ENCODE assay signal across 9 cellular contexts in genomic region chr19:2888739-2889224, GRCh38. TPM values are rescaled to one million over a fixed set of nuclear protein-coding genes. Genes with fewer than 3 reads are reported as not detected.
DNase-seq lines count a peak whose midpoint lies in the region; ATAC-seq and TF ChIP-seq lines count a peak whose summit lies in the region.
"Had no signal": no experiment of that assay in that cellular context is flagged by ENCODE, and none has a peak within 500 bp of the region (broad histone marks: within the 10 kb centered on the region; RNA-seq: fewer than 3 reads in every experiment).

No MANE protein-coding gene starts in this region.

- H3K4me1 ChIP-seq in thymus (ENCODE audit: control insufficient read depth, insufficient read depth, low read length): no peaks in the 10 kb centered on the region

- POLR2A ChIA-PET in HEK293T (lab: Yijun Ruan, JAX): no interaction called here

- H3K4me3 ChIP-seq in thymus (ENCODE audit: low read length): peak overlapping the region; percentile 37
- H3K4me3 ChIP-seq: cardiac muscle cell had no signal

- no peaks in the 10 kb centered on the region for H3K36me3 Mint-ChIP-seq in activated CD8-positive, alpha-beta memory T cell treated with anti-CD3 and anti-CD28 coated beads, Interleukin-2, amount 10 ng/mL, durations not matched to agents 7 days and 5 days

- CTCF ChIA-PET in activated CD8-positive, alpha-beta memory T cell treated with anti-CD3 and anti-CD28 coated beads, Interleukin-2, amount 10 ng/mL, durations not matched to agents 7 days and 5 days (lab: Charles Lee): interaction anchor here (1.0 to 2.8 kb wide), 4 partner anchors 10 to 171 kb away, joined by 3 to 22 read pairs (median 8); partner anchors contain the start of gene ZNF57
- CTCF ChIA-PET in HEK293T (lab: Yijun Ruan, JAX): no interaction called here

- intact Hi-C loops in left colon (cut with DNase I, micrococcal nuclease): loop anchor here in 1 of 2 donors (10.0 kb wide), 1 partner anchor 276 kb away; no protein-coding TSS in a partner anchor

- peak; percentile 65 for DNase-seq in activated CD8-positive, alpha-beta memory T cell treated with anti-CD3 and anti-CD28 coated beads, Interleukin-2, amount 10 ng/mL, durations not matched to agents 7 days and 5 days
- DNase-seq in activated CD8-positive, alpha-beta memory T cell treated with anti-CD3 and anti-CD28 coated beads for 24 hours: no peak
- DNase-seq in activated T-cell treated with anti-CD3 and anti-CD28 coated beads for 24 hours (ENCODE audit: low read depth) (peak; percentile 53), left colon (peak; percentile 45 to 68), LoVo (ENCODE audit: low spot score) (no peak), HEK293T (ENCODE audit: extremely low spot score) (no peak)

- peak overlapping the region; percentile 46 for H3K27ac Mint-ChIP-seq in activated CD8-positive, alpha-beta memory T cell treated with anti-CD3 and anti-CD28 coated beads, Interleukin-2, amount 10 ng/mL, durations not matched to agents 7 days and 5 days

- peak overlapping the region; percentile 61 for H3K27ac ChIP-seq in thymus (ENCODE audit: low read depth)
- H3K27ac ChIP-seq: cardiac muscle cell had no signal

- H3K9me3 ChIP-seq in thymus (ENCODE audit: control insufficient read depth): peaks cover 2% of the 10 kb centered on the region

- H3K36me3 ChIP-seq in thymus (ENCODE audit: control insufficient read depth, insufficient read depth): no peaks in the 10 kb centered on the region
- H3K36me3 ChIP-seq: cardiac muscle cell had no signal

- peak overlapping the region; percentile 28 for H3K4me3 Mint-ChIP-seq in activated CD8-positive, alpha-beta memory T cell treated with anti-CD3 and anti-CD28 coated beads, Interleukin-2, amount 10 ng/mL, durations not matched to agents 7 days and 5 days

- ATAC-seq in activated CD8-positive, alpha-beta memory T cell treated with anti-CD3 and anti-CD28 coated beads, Interleukin-2, amount 10 ng/mL, durations not matched to agents 7 days and 5 days: peak; percentile 60
- peak; percentile 84 for ATAC-seq in left colon
- no peak for ATAC-seq in HG03565 (IDR thresholded peaks at IDR 0.05; ENCODE audit: unreplicated experiment)

- H3K4me1 Mint-ChIP-seq in activated CD8-positive, alpha-beta memory T cell treated with anti-CD3 and anti-CD28 coated beads, Interleukin-2, amount 10 ng/mL, durations not matched to agents 7 days and 5 days: peaks cover 2% of the 10 kb centered on the region

- no peaks in the 10 kb centered on the region for H3K27me3 ChIP-seq in thymus (ENCODE audit: control insufficient read depth, insufficient read depth)
- H3K27me3 ChIP-seq: cardiac muscle cell had no signal

- WGBS in thymus: 65% methylated on average over 36 of the region's 36 CpGs

- no peaks in the 10 kb centered on the region for H3K27me3 Mint-ChIP-seq in activated CD8-positive, alpha-beta memory T cell treated with anti-CD3 and anti-CD28 coated beads, Interleukin-2, amount 10 ng/mL, durations not matched to agents 7 days and 5 days

- no peaks in the 10 kb centered on the region for H3K9me3 Mint-ChIP-seq in activated CD8-positive, alpha-beta memory T cell treated with anti-CD3 and anti-CD28 coated beads, Interleukin-2, amount 10 ng/mL, durations not matched to agents 7 days and 5 days (ENCODE audit: low read depth)

TF ChIP-seq in HEK293T, 16 proteins besides CTCF, POLR2A, EP300 and RAD21:
- TF ChIP-seq, protein P1, sequence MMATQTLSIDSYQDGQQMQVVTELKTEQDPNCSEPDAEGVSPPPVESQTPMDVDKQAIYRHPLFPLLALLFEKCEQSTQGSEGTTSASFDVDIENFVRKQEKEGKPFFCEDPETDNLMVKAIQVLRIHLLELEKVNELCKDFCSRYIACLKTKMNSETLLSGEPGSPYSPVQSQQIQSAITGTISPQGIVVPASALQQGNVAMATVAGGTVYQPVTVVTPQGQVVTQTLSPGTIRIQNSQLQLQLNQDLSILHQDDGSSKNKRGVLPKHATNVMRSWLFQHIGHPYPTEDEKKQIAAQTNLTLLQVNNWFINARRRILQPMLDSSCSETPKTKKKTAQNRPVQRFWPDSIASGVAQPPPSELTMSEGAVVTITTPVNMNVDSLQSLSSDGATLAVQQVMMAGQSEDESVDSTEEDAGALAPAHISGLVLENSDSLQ (IDR thresholded peaks at IDR 0.05): no peak
- TF ChIP-seq FOXK2 (IDR thresholded peaks at IDR 0.05) (no peak), HDGF (IDR thresholded peaks at IDR 0.05; ENCODE audit: borderline replicate concordance) (no peak), SUZ12 (IDR thresholded peaks at IDR 0.05) (no peak), ZNF384 (IDR thresholded peaks at IDR 0.05) (no peak), NFRKB (IDR thresholded peaks at IDR 0.05) (no peak), CTBP1 (IDR thresholded peaks at IDR 0.05; ENCODE audit: borderline replicate concordance) (no peak), ELF4 (IDR thresholded peaks at IDR 0.05) (no peak), FOXM1 (IDR thresholded peaks at IDR 0.05; ENCODE audit: borderline replicate concordance) (no peak), BHLHE40 (IDR thresholded peaks at IDR 0.05; ENCODE audit: borderline replicate concordance) (no peak), TARDBP (IDR thresholded peaks at IDR 0.05) (no peak), LEF1 (IDR thresholded peaks at IDR 0.05; ENCODE audit: borderline replicate concordance) (no peak), L3MBTL2 (conservative IDR thresholded peaks at IDR 0.05) (no peak), SP1 (IDR thresholded peaks at IDR 0.05) (no peak)

RNA-seq across cellular contexts. Expression of gene ZNF57, which starts 11.9 kb away (rescaled TPM):
- 1 to 10 TPM; 4.5 to 4.6 TPM for total RNA-seq in activated CD8-positive, alpha-beta memory T cell treated with anti-CD3 and anti-CD28 coated beads, Interleukin-2, amount 10 ng/mL, durations not matched to agents 7 days and 5 days
- 10 to 100 TPM; 17.4 to 19.1 TPM for total RNA-seq in left colon
- polyA plus RNA-seq in thymus: 7.8 TPM

RNA-seq across cellular contexts. Expression of gene ZNF556, which starts 21.6 kb away (rescaled TPM):
- total RNA-seq in activated CD8-positive, alpha-beta memory T cell treated with anti-CD3 and anti-CD28 coated beads, Interleukin-2, amount 10 ng/mL, durations not matched to agents 7 days and 5 days: not detected
- total RNA-seq in left colon: under 1 TPM in 1 of 2 donors, not detected in 1; 0.12 TPM
- 0.16 TPM for polyA plus RNA-seq in thymus

RNA-seq across cellular contexts. Expression of gene ZNF555, which starts 47.5 kb away (rescaled TPM):
- 1 to 10 TPM; 2.5 to 3.1 TPM for total RNA-seq in activated CD8-positive, alpha-beta memory T cell treated with anti-CD3 and anti-CD28 coated beads, Interleukin-2, amount 10 ng/mL, durations not matched to agents 7 days and 5 days
- 1 to 10 TPM; 5.2 to 5.5 TPM for total RNA-seq in left colon
- 4.2 TPM for polyA plus RNA-seq in thymus

RNA-seq across cellular contexts. Expression of gene ZNF77, which starts 56.0 kb away (rescaled TPM):
- total RNA-seq in activated CD8-positive, alpha-beta memory T cell treated with anti-CD3 and anti-CD28 coated beads, Interleukin-2, amount 10 ng/mL, durations not matched to agents 7 days and 5 days: 1 to 10 TPM; 4.1 to 4.9 TPM
- 1 to 10 TPM; 4.5 to 4.6 TPM for total RNA-seq in left colon
- polyA plus RNA-seq in thymus: 4.6 TPM

Comparison
In these comparisons a context has a peak if more than half of its experiments do, and no peak if none do; other contexts are left out.
1. DNase-seq: peak in activated CD8-positive, alpha-beta memory T cell treated with anti-CD3 and anti-CD28 coated beads, Interleukin-2, amount 10 ng/mL, durations not matched to agents 7 days and 5 days (single experiment), activated T-cell treated with anti-CD3 and anti-CD28 coated beads for 24 hours (single experiment) and left colon (2 of 2); none in activated CD8-positive, alpha-beta memory T cell treated with anti-CD3 and anti-CD28 coated beads for 24 hours (single experiment), LoVo (single experiment) and HEK293T (single experiment).